In the genomic region with DNA sequence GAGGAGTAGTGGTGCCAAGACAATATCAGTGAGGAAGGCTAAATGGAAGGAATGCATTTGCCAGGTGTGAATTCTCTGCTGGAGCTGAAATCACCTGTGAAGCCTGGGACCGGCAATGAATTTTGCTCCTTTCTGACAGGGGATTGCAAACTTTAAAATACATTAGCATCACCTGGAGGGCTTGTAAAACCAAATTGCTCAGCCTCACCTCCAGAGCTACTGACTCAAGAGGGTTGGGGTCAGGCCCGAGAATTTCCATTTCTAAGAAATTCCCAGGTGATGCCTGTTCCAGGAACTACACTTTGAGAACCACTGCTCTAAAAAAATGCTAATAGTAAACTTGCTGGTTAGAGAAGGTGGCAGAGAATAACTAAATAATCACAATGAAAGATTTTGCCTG, we compare ENCODE assay signal across 22 cellular contexts.
"Had no signal": no experiment of that assay in that cellular context is flagged by ENCODE, and none has a peak within 500 bp of the region (broad histone marks: within the 10 kb centered on the region; RNA-seq: fewer than 3 reads in every experiment).

No MANE protein-coding gene starts in this region.

- H3K79me2 ChIP-seq: hepatocyte had no signal

- H3K4me3 ChIP-seq: esophagus muscularis mucosa, gastroesophageal sphincter, heart left ventricle, hepatocyte, left lung, neural progenitor cell, prostate gland, right atrium auricular region, smooth muscle cell, stomach, thyroid gland had no signal

- H3K4me1 ChIP-seq: esophagus muscularis mucosa, foreskin keratinocyte, gastroesophageal sphincter, left lung, neural progenitor cell, prostate gland, right atrium auricular region had no signal

- H3K36me3 ChIP-seq: esophagus muscularis mucosa, gastroesophageal sphincter, heart left ventricle, left lung, neural progenitor cell, prostate gland, right atrium auricular region, stomach, thyroid gland had no signal

- H3K27me3 ChIP-seq: esophagus muscularis mucosa, left lung, neural progenitor cell, right atrium auricular region, stomach, thyroid gland had no signal

- H3K9ac ChIP-seq: neural progenitor cell had no signal

- H3K27ac ChIP-seq: esophagus muscularis mucosa, foreskin keratinocyte, gastroesophageal sphincter, heart left ventricle, hepatocyte, left lung, neural progenitor cell, prostate gland, right atrium auricular region, stomach, thyroid gland had no signal

- DNase-seq: cortex of kidney; effector CD4-positive, alpha-beta T cell; heart left ventricle; left cardiac atrium; mesenchymal stem cell; naive thymus-derived CD4-positive, alpha-beta T cell; stimulated activated CD4-positive, alpha-beta T cell treated with anti-CD3 and anti-CD28 coated beads, Interleukin-12 subunit alpha, Interleukin-12 subunit beta, amount 100 ng/mL, for 4 hours; stimulated activated CD4-positive, alpha-beta T cell treated with anti-CD3 and anti-CD28 coated beads, Interleukin-1b, Interleukin-23, amount 100 ng/mL, for 48 hours; stimulated activated CD4-positive, alpha-beta T cell treated with anti-CD3 and anti-CD28 coated beads, Interleukin-4, amount 100 ng/mL, for 1 hour; stimulated activated naive CD4-positive, alpha-beta T cell treated with Interleukin-2 at 50 U/mL for 16 hours; stomach; trophoblast cell had no signal

- H3K4me2 ChIP-seq: hepatocyte, neural progenitor cell, smooth muscle cell had no signal
